ENCODE assay signal across 1 cellular context in the genomic region with DNA sequence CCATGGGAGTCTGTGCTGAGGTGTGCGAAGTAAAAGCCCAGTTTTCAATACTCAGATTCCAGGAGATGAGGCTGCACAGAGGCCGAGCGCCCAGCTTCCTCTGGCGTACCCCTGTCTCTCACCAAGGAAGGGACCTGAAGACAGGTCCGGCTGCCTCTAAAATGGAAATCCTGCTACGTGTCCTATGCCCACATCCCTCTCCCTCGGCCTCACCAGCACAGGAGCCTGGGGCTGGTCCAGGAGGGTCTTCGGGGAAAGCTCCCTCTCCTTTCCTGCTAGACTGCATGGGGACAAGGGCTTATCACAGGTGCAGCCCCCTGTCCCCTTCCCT.
TF ChIP-seq lines count a peak whose summit lies in the region.

No MANE protein-coding gene starts in this region.

TF ChIP-seq in IMR-90, 13 proteins besides CTCF, POLR2A, EP300 and RAD21:
- TF ChIP-seq RCOR1 (IDR thresholded peaks at IDR 0.05; ENCODE audit: insufficient replicate concordance, low read length), result no peak
- TF ChIP-seq, protein P1, sequence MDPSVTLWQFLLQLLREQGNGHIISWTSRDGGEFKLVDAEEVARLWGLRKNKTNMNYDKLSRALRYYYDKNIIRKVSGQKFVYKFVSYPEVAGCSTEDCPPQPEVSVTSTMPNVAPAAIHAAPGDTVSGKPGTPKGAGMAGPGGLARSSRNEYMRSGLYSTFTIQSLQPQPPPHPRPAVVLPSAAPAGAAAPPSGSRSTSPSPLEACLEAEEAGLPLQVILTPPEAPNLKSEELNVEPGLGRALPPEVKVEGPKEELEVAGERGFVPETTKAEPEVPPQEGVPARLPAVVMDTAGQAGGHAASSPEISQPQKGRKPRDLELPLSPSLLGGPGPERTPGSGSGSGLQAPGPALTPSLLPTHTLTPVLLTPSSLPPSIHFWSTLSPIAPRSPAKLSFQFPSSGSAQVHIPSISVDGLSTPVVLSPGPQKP (IDR thresholded peaks at IDR 0.05; ENCODE audit: borderline replicate concordance, low read depth, low read length), result no peak
- TF ChIP-seq CEBPB (IDR thresholded peaks at IDR 0.05; ENCODE audit: low read depth, low read length), result no peak
- TF ChIP-seq MAZ (IDR thresholded peaks at IDR 0.05; ENCODE audit: borderline replicate concordance, low read depth, low read length), result no peak
- no peak for TF ChIP-seq SMC3 (IDR thresholded peaks at IDR 0.05; ENCODE audit: low read depth, low read length)
- no peak for TF ChIP-seq NFE2L2 (IDR thresholded peaks at IDR 0.05; ENCODE audit: low read depth, low read length)
- TF ChIP-seq RFX5 (IDR thresholded peaks at IDR 0.05; ENCODE audit: low read depth, low read length), result no peak
- no peak for TF ChIP-seq FOS (IDR thresholded peaks at IDR 0.05; ENCODE audit: low read depth, low read length)
- no peak for TF ChIP-seq MXI1 (IDR thresholded peaks at IDR 0.05; ENCODE audit: borderline replicate concordance, low read depth, low read length)
- TF ChIP-seq CHD1 (IDR thresholded peaks at IDR 0.05; ENCODE audit: low read depth, low read length), result no peak
- TF ChIP-seq, protein P2, sequence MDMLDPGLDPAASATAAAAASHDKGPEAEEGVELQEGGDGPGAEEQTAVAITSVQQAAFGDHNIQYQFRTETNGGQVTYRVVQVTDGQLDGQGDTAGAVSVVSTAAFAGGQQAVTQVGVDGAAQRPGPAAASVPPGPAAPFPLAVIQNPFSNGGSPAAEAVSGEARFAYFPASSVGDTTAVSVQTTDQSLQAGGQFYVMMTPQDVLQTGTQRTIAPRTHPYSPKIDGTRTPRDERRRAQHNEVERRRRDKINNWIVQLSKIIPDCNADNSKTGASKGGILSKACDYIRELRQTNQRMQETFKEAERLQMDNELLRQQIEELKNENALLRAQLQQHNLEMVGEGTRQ (IDR thresholded peaks at IDR 0.05; ENCODE audit: low read depth, low read length), result no peak
- TF ChIP-seq MAFK (IDR thresholded peaks at IDR 0.05; ENCODE audit: low read depth, low read length), result no peak
TF ChIP-seq in IMR-90: peak in this region for 0.
